1 cellular context compared by ENCODE assay signal in the genomic region with DNA sequence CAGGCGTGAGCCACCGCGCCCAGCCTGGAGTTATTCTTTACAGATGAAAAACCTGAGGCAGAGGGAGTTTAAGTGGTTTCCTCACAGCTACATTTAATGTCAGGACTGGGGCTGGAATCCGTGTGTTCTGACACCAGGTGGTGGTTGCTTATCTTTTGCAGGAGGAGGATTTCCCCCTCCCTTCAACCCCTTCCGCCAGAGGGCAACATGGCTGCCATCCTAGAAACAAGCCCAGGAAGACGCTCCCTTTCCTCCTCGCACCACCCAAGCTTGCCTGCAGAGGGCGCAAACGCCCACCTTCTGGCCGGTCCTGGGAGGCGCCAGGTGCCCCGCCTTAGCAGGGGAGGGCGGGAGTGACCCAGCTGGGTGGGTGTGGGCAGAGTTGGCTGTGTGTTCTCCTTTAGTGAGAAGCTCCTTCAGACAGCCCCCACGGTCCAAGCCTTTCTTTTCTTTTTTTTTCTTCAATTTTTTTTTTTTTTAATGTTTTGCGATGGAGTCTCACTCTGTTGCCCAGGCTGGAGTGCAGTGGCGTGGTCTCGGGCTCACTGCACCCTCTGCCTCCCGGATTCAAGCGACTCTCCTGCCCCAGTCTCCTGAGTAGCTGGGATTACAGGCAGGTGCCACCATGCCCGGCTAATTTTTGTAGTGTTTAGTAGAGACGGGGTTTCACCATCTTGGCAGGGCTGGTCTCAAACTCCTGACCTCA.
TF ChIP-seq lines count a peak whose summit lies in the region.

No MANE protein-coding gene starts in this region.

TF ChIP-seq in K562, 482 proteins besides CTCF, POLR2A, EP300 and RAD21 (continued from another document and continues in another):
- no peak for TF ChIP-seq CREB3L1 (IDR thresholded peaks at IDR 0.05; ENCODE audit: borderline replicate concordance, low read depth)
- TF ChIP-seq ZBTB11 (CRISPR knock-in tag; IDR thresholded peaks at IDR 0.05) = no peak
- TF ChIP-seq, protein P1, sequence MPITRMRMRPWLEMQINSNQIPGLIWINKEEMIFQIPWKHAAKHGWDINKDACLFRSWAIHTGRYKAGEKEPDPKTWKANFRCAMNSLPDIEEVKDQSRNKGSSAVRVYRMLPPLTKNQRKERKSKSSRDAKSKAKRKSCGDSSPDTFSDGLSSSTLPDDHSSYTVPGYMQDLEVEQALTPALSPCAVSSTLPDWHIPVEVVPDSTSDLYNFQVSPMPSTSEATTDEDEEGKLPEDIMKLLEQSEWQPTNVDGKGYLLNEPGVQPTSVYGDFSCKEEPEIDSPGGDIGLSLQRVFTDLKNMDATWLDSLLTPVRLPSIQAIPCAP (CRISPR knock-in tag; IDR thresholded peaks at IDR 0.05; ENCODE audit: borderline replicate concordance) = no peak
- 0 out of 4 replicates have a peak, but pooled peaks of 1 of the 2 experiments have one; percentile 37 for TF ChIP-seq RCOR1 (IDR thresholded peaks at IDR 0.05; ENCODE audit: borderline replicate concordance in 1 of 2, low read depth in 2 of 2, low read length in 2 of 2)
- TF ChIP-seq, protein P2, sequence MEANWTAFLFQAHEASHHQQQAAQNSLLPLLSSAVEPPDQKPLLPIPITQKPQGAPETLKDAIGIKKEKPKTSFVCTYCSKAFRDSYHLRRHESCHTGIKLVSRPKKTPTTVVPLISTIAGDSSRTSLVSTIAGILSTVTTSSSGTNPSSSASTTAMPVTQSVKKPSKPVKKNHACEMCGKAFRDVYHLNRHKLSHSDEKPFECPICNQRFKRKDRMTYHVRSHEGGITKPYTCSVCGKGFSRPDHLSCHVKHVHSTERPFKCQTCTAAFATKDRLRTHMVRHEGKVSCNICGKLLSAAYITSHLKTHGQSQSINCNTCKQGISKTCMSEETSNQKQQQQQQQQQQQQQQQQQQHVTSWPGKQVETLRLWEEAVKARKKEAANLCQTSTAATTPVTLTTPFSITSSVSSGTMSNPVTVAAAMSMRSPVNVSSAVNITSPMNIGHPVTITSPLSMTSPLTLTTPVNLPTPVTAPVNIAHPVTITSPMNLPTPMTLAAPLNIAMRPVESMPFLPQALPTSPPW (CRISPR knock-in tag; IDR thresholded peaks at IDR 0.05) = peak; percentile 90
- TF ChIP-seq ATF2 (CRISPR knock-in tag; IDR thresholded peaks at IDR 0.05) = no peak
- TF ChIP-seq ZBTB7A (IDR thresholded peaks at IDR 0.05; ENCODE audit: borderline replicate concordance, control insufficient read depth, low read depth, low read length) = no peak
- no peak for TF ChIP-seq SP1 (CRISPR knock-in tag; IDR thresholded peaks at IDR 0.05)
- no peak for TF ChIP-seq ZNF507 (tag; conservative IDR thresholded peaks at IDR 0.05)
- TF ChIP-seq, protein P3, sequence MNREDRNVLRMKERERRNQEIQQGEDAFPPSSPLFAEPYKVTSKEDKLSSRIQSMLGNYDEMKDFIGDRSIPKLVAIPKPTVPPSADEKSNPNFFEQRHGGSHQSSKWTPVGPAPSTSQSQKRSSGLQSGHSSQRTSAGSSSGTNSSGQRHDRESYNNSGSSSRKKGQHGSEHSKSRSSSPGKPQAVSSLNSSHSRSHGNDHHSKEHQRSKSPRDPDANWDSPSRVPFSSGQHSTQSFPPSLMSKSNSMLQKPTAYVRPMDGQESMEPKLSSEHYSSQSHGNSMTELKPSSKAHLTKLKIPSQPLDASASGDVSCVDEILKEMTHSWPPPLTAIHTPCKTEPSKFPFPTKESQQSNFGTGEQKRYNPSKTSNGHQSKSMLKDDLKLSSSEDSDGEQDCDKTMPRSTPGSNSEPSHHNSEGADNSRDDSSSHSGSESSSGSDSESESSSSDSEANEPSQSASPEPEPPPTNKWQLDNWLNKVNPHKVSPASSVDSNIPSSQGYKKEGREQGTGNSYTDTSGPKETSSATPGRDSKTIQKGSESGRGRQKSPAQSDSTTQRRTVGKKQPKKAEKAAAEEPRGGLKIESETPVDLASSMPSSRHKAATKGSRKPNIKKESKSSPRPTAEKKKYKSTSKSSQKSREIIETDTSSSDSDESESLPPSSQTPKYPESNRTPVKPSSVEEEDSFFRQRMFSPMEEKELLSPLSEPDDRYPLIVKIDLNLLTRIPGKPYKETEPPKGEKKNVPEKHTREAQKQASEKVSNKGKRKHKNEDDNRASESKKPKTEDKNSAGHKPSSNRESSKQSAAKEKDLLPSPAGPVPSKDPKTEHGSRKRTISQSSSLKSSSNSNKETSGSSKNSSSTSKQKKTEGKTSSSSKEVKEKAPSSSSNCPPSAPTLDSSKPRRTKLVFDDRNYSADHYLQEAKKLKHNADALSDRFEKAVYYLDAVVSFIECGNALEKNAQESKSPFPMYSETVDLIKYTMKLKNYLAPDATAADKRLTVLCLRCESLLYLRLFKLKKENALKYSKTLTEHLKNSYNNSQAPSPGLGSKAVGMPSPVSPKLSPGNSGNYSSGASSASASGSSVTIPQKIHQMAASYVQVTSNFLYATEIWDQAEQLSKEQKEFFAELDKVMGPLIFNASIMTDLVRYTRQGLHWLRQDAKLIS (CRISPR knock-in tag; IDR thresholded peaks at IDR 0.05) = no peak
- peak; percentile 11 for TF ChIP-seq DACH1 (IDR thresholded peaks at IDR 0.05; ENCODE audit: partially characterized antibody)
- no peak for TF ChIP-seq UBTF (IDR thresholded peaks at IDR 0.05; ENCODE audit: borderline replicate concordance in 1 of 2, low read depth in 2 of 2, low read length in 2 of 2)
- no peak for TF ChIP-seq ZNF655 (CRISPR knock-in tag; IDR thresholded peaks at IDR 0.05)
- peak; percentile 33; the same call in 1 of the 2 replicates for TF ChIP-seq GABPA (tag; conservative IDR thresholded peaks at IDR 0.05; ENCODE audit: low read depth)
- TF ChIP-seq CC2D1A (IDR thresholded peaks at IDR 0.05) = no peak
- peak; percentile 77 to 92; a peak in 3 of 4 replicates for TF ChIP-seq MAZ (CRISPR knock-in tag; conservative IDR thresholded peaks at IDR 0.05 in 1 of 2, IDR thresholded peaks at IDR 0.05 in 1 of 2)
- TF ChIP-seq, protein P4, sequence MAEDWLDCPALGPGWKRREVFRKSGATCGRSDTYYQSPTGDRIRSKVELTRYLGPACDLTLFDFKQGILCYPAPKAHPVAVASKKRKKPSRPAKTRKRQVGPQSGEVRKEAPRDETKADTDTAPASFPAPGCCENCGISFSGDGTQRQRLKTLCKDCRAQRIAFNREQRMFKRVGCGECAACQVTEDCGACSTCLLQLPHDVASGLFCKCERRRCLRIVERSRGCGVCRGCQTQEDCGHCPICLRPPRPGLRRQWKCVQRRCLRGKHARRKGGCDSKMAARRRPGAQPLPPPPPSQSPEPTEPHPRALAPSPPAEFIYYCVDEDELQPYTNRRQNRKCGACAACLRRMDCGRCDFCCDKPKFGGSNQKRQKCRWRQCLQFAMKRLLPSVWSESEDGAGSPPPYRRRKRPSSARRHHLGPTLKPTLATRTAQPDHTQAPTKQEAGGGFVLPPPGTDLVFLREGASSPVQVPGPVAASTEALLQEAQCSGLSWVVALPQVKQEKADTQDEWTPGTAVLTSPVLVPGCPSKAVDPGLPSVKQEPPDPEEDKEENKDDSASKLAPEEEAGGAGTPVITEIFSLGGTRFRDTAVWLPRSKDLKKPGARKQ (CRISPR knock-in tag; IDR thresholded peaks at IDR 0.05) = no peak
- TF ChIP-seq CXXC5 (CRISPR knock-in tag; IDR thresholded peaks at IDR 0.05) = no peak
- TF ChIP-seq, protein P5, sequence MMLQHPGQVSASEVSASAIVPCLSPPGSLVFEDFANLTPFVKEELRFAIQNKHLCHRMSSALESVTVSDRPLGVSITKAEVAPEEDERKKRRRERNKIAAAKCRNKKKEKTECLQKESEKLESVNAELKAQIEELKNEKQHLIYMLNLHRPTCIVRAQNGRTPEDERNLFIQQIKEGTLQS (IDR thresholded peaks at IDR 0.05) = no peak
- TF ChIP-seq, protein P5 (CRISPR knock-in tag; conservative IDR thresholded peaks at IDR 0.05) = no peak
- TF ChIP-seq ARID1B (IDR thresholded peaks at IDR 0.05) = peak; percentile 43; the same call in 1 of the 2 replicates
- no peak for TF ChIP-seq ZBED1 (IDR thresholded peaks at IDR 0.05)
- TF ChIP-seq, protein P6, sequence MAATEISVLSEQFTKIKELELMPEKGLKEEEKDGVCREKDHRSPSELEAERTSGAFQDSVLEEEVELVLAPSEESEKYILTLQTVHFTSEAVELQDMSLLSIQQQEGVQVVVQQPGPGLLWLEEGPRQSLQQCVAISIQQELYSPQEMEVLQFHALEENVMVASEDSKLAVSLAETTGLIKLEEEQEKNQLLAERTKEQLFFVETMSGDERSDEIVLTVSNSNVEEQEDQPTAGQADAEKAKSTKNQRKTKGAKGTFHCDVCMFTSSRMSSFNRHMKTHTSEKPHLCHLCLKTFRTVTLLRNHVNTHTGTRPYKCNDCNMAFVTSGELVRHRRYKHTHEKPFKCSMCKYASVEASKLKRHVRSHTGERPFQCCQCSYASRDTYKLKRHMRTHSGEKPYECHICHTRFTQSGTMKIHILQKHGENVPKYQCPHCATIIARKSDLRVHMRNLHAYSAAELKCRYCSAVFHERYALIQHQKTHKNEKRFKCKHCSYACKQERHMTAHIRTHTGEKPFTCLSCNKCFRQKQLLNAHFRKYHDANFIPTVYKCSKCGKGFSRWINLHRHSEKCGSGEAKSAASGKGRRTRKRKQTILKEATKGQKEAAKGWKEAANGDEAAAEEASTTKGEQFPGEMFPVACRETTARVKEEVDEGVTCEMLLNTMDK (IDR thresholded peaks at IDR 0.05; ENCODE audit: borderline replicate concordance, insufficient read depth, low read depth, low read length, poor library complexity, severe bottlenecking) = peak; percentile 23
- 0 out of 4 replicates have a peak, but pooled peaks of 1 of the 2 experiments have one; percentile 40 for TF ChIP-seq HDAC1 (IDR thresholded peaks at IDR 0.05)
- TF ChIP-seq PCBP2 (IDR thresholded peaks at IDR 0.05; ENCODE audit: low read depth, low read length, poor library complexity, severe bottlenecking) = no peak
- no peak for TF ChIP-seq ZNF445 (CRISPR knock-in tag; IDR thresholded peaks at IDR 0.05; ENCODE audit: low read depth)
- TF ChIP-seq CREM (IDR thresholded peaks at IDR 0.05; ENCODE audit: low read depth) = peak; percentile 34; the same call in 1 of the 2 replicates
- TF ChIP-seq GABPB1 (CRISPR knock-in tag; IDR thresholded peaks at IDR 0.05) = peak; percentile 45; the same call in 1 of the 2 replicates
